Comparison of ENCODE assay signal across 8 cellular contexts in genomic region chr18:76450912-76451421, GRCh38. TPM values are rescaled to one million over a fixed set of nuclear protein-coding genes. Genes with fewer than 3 reads are reported as not detected.
DNase-seq lines count a peak whose midpoint lies in the region; ATAC-seq and TF ChIP-seq lines count a peak whose summit lies in the region.

No MANE protein-coding gene starts in this region.

- H3K4me1 ChIP-seq in CD4-positive, CD25-positive, alpha-beta regulatory T cell (ENCODE audit: control insufficient read depth, insufficient read depth, low read length, poor library complexity, severe bottlenecking): peaks cover 6% of the 10 kb centered on the region

- peaks cover 38% of the 10 kb centered on the region for H3K27me3 Mint-ChIP-seq in CD4-positive, CD25-positive, alpha-beta regulatory T cell

- H3K36me3 Mint-ChIP-seq in CD4-positive, CD25-positive, alpha-beta regulatory T cell: no peaks in the 10 kb centered on the region

- POLR2A ChIA-PET in RWPE1 (lab: Yijun Ruan, JAX; ENCODE audit: low non-redundant PET): no interaction called here

- ATAC-seq in CD4-positive, CD25-positive, alpha-beta regulatory T cell (ENCODE audit: low read depth in 2 of 2): no peak
- ATAC-seq in GM21723 (IDR thresholded peaks at IDR 0.05; ENCODE audit: unreplicated experiment): peak; percentile 51
- peak; percentile 50 for ATAC-seq in stimulated activated naive CD8-positive, alpha-beta T cell treated with anti-CD3 and anti-CD28 coated beads, Interleukin-15, Interleukin-2, amounts not matched to agents 100 U/mL and 50 U/mL, for 24 hours
- no peak for ATAC-seq in GM21390 (IDR thresholded peaks at IDR 0.05; ENCODE audit: unreplicated experiment)
- ATAC-seq in GM18858 (IDR thresholded peaks at IDR 0.05; ENCODE audit: unreplicated experiment): no peak

- H3K4me1 Mint-ChIP-seq in CD4-positive, CD25-positive, alpha-beta regulatory T cell: peaks cover 0 to 18% (median 8%) of the 10 kb centered on the region in 4 donors

- CTCF ChIA-PET in RWPE1 (lab: Yijun Ruan, JAX): no interaction called here

- peak in 1 of 3 donors; percentile 11 for DNase-seq in CD4-positive, CD25-positive, alpha-beta regulatory T cell
- DNase-seq in RWPE1 (ENCODE audit: low spot score): no peak
- peak; percentile 71 for DNase-seq in dermis blood vessel endothelial cell
- peak; percentile 81 for DNase-seq in left kidney (ENCODE audit: low read depth, low spot score)
- DNase-seq in stimulated activated naive CD8-positive, alpha-beta T cell treated with anti-CD3 and anti-CD28 coated beads, Interleukin-15, Interleukin-2, amounts not matched to agents 100 U/mL and 50 U/mL, for 24 hours: peak; percentile 64

- no peaks in the 10 kb centered on the region for H3K36me3 ChIP-seq in CD4-positive, CD25-positive, alpha-beta regulatory T cell (ENCODE audit: control insufficient read depth, insufficient read depth, low read length)

- no peaks in the 10 kb centered on the region for H3K27me3 ChIP-seq in CD4-positive, CD25-positive, alpha-beta regulatory T cell (ENCODE audit: control insufficient read depth, insufficient read depth, low read length)

- H3K9me3 Mint-ChIP-seq in CD4-positive, CD25-positive, alpha-beta regulatory T cell: peaks cover 0 to 2% (median 0%) of the 10 kb centered on the region in 7 donors

- no peak overlapping the region for H3K27ac ChIP-seq in CD4-positive, CD25-positive, alpha-beta regulatory T cell (ENCODE audit: insufficient read depth, low read length, poor library complexity, severe bottlenecking)
- H3K27ac ChIP-seq in RWPE1: peak overlapping the region; percentile 74

- H3K27ac Mint-ChIP-seq in CD4-positive, CD25-positive, alpha-beta regulatory T cell: no peak overlapping the region

- TF ChIP-seq CTCF in RWPE1 (conservative IDR thresholded peaks at IDR 0.05; ENCODE audit: low read depth): no peak

- H3K4me3 Mint-ChIP-seq in CD4-positive, CD25-positive, alpha-beta regulatory T cell: peak overlapping the region; percentile 31 to 85 (median 76)

- peak overlapping the region; percentile 69 for H3K4me3 ChIP-seq in CD4-positive, CD25-positive, alpha-beta regulatory T cell (ENCODE audit: low read depth, low read length)

- H3K9me3 ChIP-seq in CD4-positive, CD25-positive, alpha-beta regulatory T cell (ENCODE audit: control insufficient read depth in 2 of 2, low read length in 2 of 2): no peaks in the 10 kb centered on the region

RNA-seq across cellular contexts. Expression of gene ZNF516, which starts 44.1 kb away (rescaled TPM):
- total RNA-seq in CD4-positive, CD25-positive, alpha-beta regulatory T cell: 9.9 TPM
- polyA plus RNA-seq in CD4-positive, CD25-positive, alpha-beta regulatory T cell: under 1 TPM in 3 of 4 donors, not detected in 1; 0.26 to 0.74 (median 0.39) TPM
- 12.3 and 13.2 TPM in 2 replicates for total RNA-seq in dermis blood vessel endothelial cell

Comparison
In these comparisons a context has a peak if more than half of its experiments do, and no peak if none do; other contexts are left out.
1. ATAC-seq: peak in GM21723 (single experiment) and stimulated activated naive CD8-positive, alpha-beta T cell treated with anti-CD3 and anti-CD28 coated beads, Interleukin-15, Interleukin-2, amounts not matched to agents 100 U/mL and 50 U/mL, for 24 hours (single experiment); none in CD4-positive, CD25-positive, alpha-beta regulatory T cell (0 of 2), GM21390 (single experiment) and GM18858 (single experiment).